ENCODE assay signal across 1 cellular context in genomic region chr2:42103829-42104228, GRCh38.
TF ChIP-seq lines count a peak whose summit lies in the region.

No MANE protein-coding gene starts in this region.

TF ChIP-seq in IMR-90, 13 proteins besides CTCF, POLR2A, EP300 and RAD21 (continued from another document):
- TF ChIP-seq, protein P1, sequence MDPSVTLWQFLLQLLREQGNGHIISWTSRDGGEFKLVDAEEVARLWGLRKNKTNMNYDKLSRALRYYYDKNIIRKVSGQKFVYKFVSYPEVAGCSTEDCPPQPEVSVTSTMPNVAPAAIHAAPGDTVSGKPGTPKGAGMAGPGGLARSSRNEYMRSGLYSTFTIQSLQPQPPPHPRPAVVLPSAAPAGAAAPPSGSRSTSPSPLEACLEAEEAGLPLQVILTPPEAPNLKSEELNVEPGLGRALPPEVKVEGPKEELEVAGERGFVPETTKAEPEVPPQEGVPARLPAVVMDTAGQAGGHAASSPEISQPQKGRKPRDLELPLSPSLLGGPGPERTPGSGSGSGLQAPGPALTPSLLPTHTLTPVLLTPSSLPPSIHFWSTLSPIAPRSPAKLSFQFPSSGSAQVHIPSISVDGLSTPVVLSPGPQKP (IDR thresholded peaks at IDR 0.05; ENCODE audit: borderline replicate concordance, low read depth, low read length) = no peak
- no peak for TF ChIP-seq CEBPB (IDR thresholded peaks at IDR 0.05; ENCODE audit: low read depth, low read length)
- TF ChIP-seq FOS (IDR thresholded peaks at IDR 0.05; ENCODE audit: low read depth, low read length) = no peak
- TF ChIP-seq MAZ (IDR thresholded peaks at IDR 0.05; ENCODE audit: borderline replicate concordance, low read depth, low read length) = no peak
- TF ChIP-seq MAFK (IDR thresholded peaks at IDR 0.05; ENCODE audit: low read depth, low read length) = no peak
